1 cellular context compared by ENCODE assay signal in the genomic region with DNA sequence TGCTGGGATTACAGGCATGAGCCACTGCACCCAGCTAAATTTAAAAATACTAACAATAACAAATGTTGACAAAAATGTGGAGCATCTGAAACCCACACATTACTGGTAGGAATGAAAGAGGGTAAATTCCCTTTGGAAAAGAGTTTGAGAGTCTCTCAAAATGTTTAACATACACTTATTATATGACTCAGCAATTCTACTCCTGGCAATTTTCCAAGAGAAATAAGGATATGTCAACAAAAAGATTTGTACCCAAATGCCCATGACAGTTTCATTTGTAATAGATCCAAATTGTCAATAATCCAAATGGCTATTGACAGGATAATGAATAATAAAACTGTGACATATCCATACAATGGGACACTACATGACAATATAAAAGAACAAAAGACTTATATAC.
TF ChIP-seq lines count a peak whose summit lies in the region.

No MANE protein-coding gene starts in this region.

TF ChIP-seq in K562, 482 proteins besides CTCF, POLR2A, EP300 and RAD21:
- TF ChIP-seq, protein P1, sequence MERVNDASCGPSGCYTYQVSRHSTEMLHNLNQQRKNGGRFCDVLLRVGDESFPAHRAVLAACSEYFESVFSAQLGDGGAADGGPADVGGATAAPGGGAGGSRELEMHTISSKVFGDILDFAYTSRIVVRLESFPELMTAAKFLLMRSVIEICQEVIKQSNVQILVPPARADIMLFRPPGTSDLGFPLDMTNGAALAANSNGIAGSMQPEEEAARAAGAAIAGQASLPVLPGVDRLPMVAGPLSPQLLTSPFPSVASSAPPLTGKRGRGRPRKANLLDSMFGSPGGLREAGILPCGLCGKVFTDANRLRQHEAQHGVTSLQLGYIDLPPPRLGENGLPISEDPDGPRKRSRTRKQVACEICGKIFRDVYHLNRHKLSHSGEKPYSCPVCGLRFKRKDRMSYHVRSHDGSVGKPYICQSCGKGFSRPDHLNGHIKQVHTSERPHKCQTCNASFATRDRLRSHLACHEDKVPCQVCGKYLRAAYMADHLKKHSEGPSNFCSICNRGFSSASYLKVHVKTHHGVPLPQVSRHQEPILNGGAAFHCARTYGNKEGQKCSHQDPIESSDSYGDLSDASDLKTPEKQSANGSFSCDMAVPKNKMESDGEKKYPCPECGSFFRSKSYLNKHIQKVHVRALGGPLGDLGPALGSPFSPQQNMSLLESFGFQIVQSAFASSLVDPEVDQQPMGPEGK (CRISPR knock-in tag; IDR thresholded peaks at IDR 0.05; ENCODE audit: borderline replicate concordance), result no peak
- no peak for TF ChIP-seq ZNF644 (tag; IDR thresholded peaks at IDR 0.05; ENCODE audit: low read depth)
- TF ChIP-seq MAFG (tag; conservative IDR thresholded peaks at IDR 0.05), result peak; percentile 95
- TF ChIP-seq, protein P2, sequence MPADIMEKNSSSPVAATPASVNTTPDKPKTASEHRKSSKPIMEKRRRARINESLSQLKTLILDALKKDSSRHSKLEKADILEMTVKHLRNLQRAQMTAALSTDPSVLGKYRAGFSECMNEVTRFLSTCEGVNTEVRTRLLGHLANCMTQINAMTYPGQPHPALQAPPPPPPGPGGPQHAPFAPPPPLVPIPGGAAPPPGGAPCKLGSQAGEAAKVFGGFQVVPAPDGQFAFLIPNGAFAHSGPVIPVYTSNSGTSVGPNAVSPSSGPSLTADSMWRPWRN (IDR thresholded peaks at IDR 0.05; ENCODE audit: low read depth), result no peak
- TF ChIP-seq NFE2 (IDR thresholded peaks at IDR 0.05; ENCODE audit: low read depth), result peak; percentile 84
- TF ChIP-seq MAFF (IDR thresholded peaks at IDR 0.05; ENCODE audit: low read length), result peak; percentile 92
- TF ChIP-seq, protein P3, sequence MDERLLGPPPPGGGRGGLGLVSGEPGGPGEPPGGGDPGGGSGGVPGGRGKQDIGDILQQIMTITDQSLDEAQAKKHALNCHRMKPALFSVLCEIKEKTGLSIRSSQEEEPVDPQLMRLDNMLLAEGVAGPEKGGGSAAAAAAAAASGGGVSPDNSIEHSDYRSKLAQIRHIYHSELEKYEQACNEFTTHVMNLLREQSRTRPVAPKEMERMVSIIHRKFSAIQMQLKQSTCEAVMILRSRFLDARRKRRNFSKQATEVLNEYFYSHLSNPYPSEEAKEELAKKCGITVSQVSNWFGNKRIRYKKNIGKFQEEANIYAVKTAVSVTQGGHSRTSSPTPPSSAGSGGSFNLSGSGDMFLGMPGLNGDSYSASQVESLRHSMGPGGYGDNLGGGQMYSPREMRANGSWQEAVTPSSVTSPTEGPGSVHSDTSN (CRISPR knock-in tag; IDR thresholded peaks at IDR 0.05; ENCODE audit: low read depth), result no peak
- TF ChIP-seq, protein P3 (tag; conservative IDR thresholded peaks at IDR 0.05; ENCODE audit: low read depth), result peak; percentile 38; the same call in 1 of the 2 replicates
- TF ChIP-seq ZFP30 (CRISPR knock-in tag; IDR thresholded peaks at IDR 0.05; ENCODE audit: borderline replicate concordance), result no peak
- no peak for TF ChIP-seq ZZZ3 (IDR thresholded peaks at IDR 0.05)
- peak; percentile 80 for TF ChIP-seq NFIC (IDR thresholded peaks at IDR 0.05)
- no peak for TF ChIP-seq ETS2 (tag; IDR thresholded peaks at IDR 0.05; ENCODE audit: borderline replicate concordance, poor library complexity, severe bottlenecking)
- TF ChIP-seq, protein P4, sequence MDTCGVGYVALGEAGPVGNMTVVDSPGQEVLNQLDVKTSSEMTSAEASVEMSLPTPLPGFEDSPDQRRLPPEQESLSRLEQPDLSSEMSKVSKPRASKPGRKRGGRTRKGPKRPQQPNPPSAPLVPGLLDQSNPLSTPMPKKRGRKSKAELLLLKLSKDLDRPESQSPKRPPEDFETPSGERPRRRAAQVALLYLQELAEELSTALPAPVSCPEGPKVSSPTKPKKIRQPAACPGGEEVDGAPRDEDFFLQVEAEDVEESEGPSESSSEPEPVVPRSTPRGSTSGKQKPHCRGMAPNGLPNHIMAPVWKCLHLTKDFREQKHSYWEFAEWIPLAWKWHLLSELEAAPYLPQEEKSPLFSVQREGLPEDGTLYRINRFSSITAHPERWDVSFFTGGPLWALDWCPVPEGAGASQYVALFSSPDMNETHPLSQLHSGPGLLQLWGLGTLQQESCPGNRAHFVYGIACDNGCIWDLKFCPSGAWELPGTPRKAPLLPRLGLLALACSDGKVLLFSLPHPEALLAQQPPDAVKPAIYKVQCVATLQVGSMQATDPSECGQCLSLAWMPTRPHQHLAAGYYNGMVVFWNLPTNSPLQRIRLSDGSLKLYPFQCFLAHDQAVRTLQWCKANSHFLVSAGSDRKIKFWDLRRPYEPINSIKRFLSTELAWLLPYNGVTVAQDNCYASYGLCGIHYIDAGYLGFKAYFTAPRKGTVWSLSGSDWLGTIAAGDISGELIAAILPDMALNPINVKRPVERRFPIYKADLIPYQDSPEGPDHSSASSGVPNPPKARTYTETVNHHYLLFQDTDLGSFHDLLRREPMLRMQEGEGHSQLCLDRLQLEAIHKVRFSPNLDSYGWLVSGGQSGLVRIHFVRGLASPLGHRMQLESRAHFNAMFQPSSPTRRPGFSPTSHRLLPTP (IDR thresholded peaks at IDR 0.05; ENCODE audit: borderline replicate concordance, extremely low read depth, insufficient read length), result no peak
- TF ChIP-seq, protein P5, sequence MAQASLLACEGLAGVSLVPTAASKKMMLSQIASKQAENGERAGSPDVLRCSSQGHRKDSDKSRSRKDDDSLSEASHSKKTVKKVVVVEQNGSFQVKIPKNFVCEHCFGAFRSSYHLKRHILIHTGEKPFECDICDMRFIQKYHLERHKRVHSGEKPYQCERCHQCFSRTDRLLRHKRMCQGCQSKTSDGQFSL (CRISPR knock-in tag; IDR thresholded peaks at IDR 0.05), result no peak
- TF ChIP-seq, protein P5 (tag; IDR thresholded peaks at IDR 0.05), result no peak
- TF ChIP-seq, protein P6, sequence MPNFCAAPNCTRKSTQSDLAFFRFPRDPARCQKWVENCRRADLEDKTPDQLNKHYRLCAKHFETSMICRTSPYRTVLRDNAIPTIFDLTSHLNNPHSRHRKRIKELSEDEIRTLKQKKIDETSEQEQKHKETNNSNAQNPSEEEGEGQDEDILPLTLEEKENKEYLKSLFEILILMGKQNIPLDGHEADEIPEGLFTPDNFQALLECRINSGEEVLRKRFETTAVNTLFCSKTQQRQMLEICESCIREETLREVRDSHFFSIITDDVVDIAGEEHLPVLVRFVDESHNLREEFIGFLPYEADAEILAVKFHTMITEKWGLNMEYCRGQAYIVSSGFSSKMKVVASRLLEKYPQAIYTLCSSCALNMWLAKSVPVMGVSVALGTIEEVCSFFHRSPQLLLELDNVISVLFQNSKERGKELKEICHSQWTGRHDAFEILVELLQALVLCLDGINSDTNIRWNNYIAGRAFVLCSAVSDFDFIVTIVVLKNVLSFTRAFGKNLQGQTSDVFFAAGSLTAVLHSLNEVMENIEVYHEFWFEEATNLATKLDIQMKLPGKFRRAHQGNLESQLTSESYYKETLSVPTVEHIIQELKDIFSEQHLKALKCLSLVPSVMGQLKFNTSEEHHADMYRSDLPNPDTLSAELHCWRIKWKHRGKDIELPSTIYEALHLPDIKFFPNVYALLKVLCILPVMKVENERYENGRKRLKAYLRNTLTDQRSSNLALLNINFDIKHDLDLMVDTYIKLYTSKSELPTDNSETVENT (CRISPR knock-in tag; IDR thresholded peaks at IDR 0.05), result no peak
- no peak for TF ChIP-seq HDAC2 (IDR thresholded peaks at IDR 0.05)
- peak; percentile 91 for TF ChIP-seq MAFK (IDR thresholded peaks at IDR 0.05; ENCODE audit: low read length)
- peak; percentile 6 for TF ChIP-seq MEIS2 (IDR thresholded peaks at IDR 0.05; ENCODE audit: partially characterized antibody)
- TF ChIP-seq MCM3 (IDR thresholded peaks at IDR 0.05), result no peak
- TF ChIP-seq MTA1 (IDR thresholded peaks at IDR 0.05; ENCODE audit: borderline replicate concordance), result no peak
- TF ChIP-seq C11orf30 (IDR thresholded peaks at IDR 0.05; ENCODE audit: low read depth), result peak; percentile 93
- peak; percentile 96 for TF ChIP-seq ZNF316 (IDR thresholded peaks at IDR 0.05)
- no peak for TF ChIP-seq ARID2 (IDR thresholded peaks at IDR 0.05)
- TF ChIP-seq NFE2L1 (tag; IDR thresholded peaks at IDR 0.05; ENCODE audit: borderline replicate concordance, low read depth), result peak; percentile 76
- TF ChIP-seq BACH1 (tag; IDR thresholded peaks at IDR 0.05), result peak; percentile 91
- TF ChIP-seq, protein P7, sequence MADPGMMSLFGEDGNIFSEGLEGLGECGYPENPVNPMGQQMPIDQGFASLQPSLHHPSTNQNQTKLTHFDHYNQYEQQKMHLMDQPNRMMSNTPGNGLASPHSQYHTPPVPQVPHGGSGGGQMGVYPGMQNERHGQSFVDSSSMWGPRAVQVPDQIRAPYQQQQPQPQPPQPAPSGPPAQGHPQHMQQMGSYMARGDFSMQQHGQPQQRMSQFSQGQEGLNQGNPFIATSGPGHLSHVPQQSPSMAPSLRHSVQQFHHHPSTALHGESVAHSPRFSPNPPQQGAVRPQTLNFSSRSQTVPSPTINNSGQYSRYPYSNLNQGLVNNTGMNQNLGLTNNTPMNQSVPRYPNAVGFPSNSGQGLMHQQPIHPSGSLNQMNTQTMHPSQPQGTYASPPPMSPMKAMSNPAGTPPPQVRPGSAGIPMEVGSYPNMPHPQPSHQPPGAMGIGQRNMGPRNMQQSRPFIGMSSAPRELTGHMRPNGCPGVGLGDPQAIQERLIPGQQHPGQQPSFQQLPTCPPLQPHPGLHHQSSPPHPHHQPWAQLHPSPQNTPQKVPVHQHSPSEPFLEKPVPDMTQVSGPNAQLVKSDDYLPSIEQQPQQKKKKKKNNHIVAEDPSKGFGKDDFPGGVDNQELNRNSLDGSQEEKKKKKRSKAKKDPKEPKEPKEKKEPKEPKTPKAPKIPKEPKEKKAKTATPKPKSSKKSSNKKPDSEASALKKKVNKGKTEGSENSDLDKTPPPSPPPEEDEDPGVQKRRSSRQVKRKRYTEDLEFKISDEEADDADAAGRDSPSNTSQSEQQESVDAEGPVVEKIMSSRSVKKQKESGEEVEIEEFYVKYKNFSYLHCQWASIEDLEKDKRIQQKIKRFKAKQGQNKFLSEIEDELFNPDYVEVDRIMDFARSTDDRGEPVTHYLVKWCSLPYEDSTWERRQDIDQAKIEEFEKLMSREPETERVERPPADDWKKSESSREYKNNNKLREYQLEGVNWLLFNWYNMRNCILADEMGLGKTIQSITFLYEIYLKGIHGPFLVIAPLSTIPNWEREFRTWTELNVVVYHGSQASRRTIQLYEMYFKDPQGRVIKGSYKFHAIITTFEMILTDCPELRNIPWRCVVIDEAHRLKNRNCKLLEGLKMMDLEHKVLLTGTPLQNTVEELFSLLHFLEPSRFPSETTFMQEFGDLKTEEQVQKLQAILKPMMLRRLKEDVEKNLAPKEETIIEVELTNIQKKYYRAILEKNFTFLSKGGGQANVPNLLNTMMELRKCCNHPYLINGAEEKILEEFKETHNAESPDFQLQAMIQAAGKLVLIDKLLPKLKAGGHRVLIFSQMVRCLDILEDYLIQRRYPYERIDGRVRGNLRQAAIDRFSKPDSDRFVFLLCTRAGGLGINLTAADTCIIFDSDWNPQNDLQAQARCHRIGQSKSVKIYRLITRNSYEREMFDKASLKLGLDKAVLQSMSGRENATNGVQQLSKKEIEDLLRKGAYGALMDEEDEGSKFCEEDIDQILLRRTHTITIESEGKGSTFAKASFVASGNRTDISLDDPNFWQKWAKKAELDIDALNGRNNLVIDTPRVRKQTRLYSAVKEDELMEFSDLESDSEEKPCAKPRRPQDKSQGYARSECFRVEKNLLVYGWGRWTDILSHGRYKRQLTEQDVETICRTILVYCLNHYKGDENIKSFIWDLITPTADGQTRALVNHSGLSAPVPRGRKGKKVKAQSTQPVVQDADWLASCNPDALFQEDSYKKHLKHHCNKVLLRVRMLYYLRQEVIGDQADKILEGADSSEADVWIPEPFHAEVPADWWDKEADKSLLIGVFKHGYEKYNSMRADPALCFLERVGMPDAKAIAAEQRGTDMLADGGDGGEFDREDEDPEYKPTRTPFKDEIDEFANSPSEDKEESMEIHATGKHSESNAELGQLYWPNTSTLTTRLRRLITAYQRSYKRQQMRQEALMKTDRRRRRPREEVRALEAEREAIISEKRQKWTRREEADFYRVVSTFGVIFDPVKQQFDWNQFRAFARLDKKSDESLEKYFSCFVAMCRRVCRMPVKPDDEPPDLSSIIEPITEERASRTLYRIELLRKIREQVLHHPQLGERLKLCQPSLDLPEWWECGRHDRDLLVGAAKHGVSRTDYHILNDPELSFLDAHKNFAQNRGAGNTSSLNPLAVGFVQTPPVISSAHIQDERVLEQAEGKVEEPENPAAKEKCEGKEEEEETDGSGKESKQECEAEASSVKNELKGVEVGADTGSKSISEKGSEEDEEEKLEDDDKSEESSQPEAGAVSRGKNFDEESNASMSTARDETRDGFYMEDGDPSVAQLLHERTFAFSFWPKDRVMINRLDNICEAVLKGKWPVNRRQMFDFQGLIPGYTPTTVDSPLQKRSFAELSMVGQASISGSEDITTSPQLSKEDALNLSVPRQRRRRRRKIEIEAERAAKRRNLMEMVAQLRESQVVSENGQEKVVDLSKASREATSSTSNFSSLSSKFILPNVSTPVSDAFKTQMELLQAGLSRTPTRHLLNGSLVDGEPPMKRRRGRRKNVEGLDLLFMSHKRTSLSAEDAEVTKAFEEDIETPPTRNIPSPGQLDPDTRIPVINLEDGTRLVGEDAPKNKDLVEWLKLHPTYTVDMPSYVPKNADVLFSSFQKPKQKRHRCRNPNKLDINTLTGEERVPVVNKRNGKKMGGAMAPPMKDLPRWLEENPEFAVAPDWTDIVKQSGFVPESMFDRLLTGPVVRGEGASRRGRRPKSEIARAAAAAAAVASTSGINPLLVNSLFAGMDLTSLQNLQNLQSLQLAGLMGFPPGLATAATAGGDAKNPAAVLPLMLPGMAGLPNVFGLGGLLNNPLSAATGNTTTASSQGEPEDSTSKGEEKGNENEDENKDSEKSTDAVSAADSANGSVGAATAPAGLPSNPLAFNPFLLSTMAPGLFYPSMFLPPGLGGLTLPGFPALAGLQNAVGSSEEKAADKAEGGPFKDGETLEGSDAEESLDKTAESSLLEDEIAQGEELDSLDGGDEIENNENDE (IDR thresholded peaks at IDR 0.05; ENCODE audit: low read depth, low read length), result no peak
- no peak for TF ChIP-seq SMARCA4 (IDR thresholded peaks at IDR 0.05)
